ENCODE assay signal across 8 cellular contexts in the genomic region with DNA sequence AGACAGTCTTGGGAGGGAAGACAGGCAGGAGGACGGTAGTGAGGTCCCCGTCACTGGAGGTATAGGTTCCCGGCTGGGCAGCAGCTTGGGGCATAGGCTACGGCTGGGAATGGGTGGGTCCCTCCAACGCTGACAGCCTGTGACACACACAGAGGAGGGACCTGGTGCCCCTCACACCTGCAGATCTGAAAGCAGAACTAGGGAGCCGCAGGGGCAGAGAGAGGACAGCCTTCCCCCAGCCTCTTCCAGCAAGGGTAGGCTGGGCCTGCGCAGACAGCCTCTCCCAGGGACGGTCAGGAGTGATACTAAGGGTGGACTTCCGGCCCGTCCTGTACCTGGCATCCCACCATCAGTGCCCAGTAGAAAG. TPM values are rescaled to one million over a fixed set of nuclear protein-coding genes. Genes with fewer than 3 reads are reported as not detected.
DNase-seq lines count a peak whose midpoint lies in the region; ATAC-seq and TF ChIP-seq lines count a peak whose summit lies in the region.

No MANE protein-coding gene starts in this region.

- DNase-seq in GM13977 (ENCODE audit: low spot score) = peak; percentile 77
- DNase-seq in NOMO-1 treated with dmso at 0.1 percent for 144 hours (lab: John Stamatoyannopoulos, UW; ENCODE audit: unreplicated experiment) = peak; percentile 42
- no peak for DNase-seq in A172 (ENCODE audit: low spot score)
- DNase-seq in mucosa of gallbladder (ENCODE audit: low spot score) = no peak
- DNase-seq in HCEC 1CT = no peak
- DNase-seq in H4 (ENCODE audit: low spot score) = no peak

- peak overlapping the region; percentile 21 to 54 for H3K9ac ChIP-seq in mucosa of rectum (ENCODE audit: low read depth in 1 of 2, low read length in 2 of 2)

- in situ Hi-C loops in GM13977 (cut with MboI; ENCODE audit: low pct_unique_long_range_greater_than_20kb, low sequenced_read_pairs, unreplicated experiment) = loop anchor here (10.0 kb wide), 1 partner anchor 80 kb away; no protein-coding TSS in a partner anchor

- H3K4me3 ChIP-seq in mucosa of rectum (ENCODE audit: low read length in 2 of 2) = peak overlapping the region; percentile 44 to 66

- H3K36me3 ChIP-seq in mucosa of rectum (ENCODE audit: control insufficient read depth in 2 of 2, insufficient read depth in 2 of 2, low read length in 2 of 2) = no peaks in the 10 kb centered on the region

- peak overlapping the region; percentile 62 to 82 for H3K27ac ChIP-seq in mucosa of rectum (ENCODE audit: low read depth in 2 of 2, low read length in 2 of 2)

- peaks cover 32 to 36% of the 10 kb centered on the region in 2 donors for H3K4me1 ChIP-seq in mucosa of rectum (ENCODE audit: control insufficient read depth in 2 of 2, insufficient read depth in 2 of 2, low read length in 2 of 2)

- no peaks in the 10 kb centered on the region for H3K27me3 ChIP-seq in mucosa of rectum (ENCODE audit: control insufficient read depth in 2 of 2, insufficient read depth in 2 of 2, low read length in 2 of 2)

- TF ChIP-seq CTCF in GM13977 (IDR thresholded peaks at IDR 0.05; ENCODE audit: extremely low read depth, insufficient read depth, missing control alignments) = no peak

- ATAC-seq in GM21825 (IDR thresholded peaks at IDR 0.05; ENCODE audit: unreplicated experiment) = peak; percentile 37

- H3K9me3 ChIP-seq in mucosa of rectum (ENCODE audit: control insufficient read depth in 2 of 2, low read length in 2 of 2) = no peaks in the 10 kb centered on the region

RNA-seq across cellular contexts. Expression of gene P2RX1, which starts 2.0 kb away (rescaled TPM):
- total RNA-seq in A172 (2014; rRNA removed; shearing (Covaris generic)) = 0.67 and 1.2 TPM in 2 replicates
- total RNA-seq in mucosa of gallbladder = 2.8 TPM
- not detected in 2 replicates for total RNA-seq in H4 (2014; rRNA removed; shearing (Covaris generic))

RNA-seq across cellular contexts. Expression of gene CAMKK1, which starts 21.4 kb away (rescaled TPM):
- total RNA-seq in A172 (2014; rRNA removed; shearing (Covaris generic)) = 11.2 and 12.9 TPM in 2 replicates
- total RNA-seq in mucosa of gallbladder = 6.6 TPM
- total RNA-seq in H4 (2014; rRNA removed; shearing (Covaris generic)) = 2.7 and 3.5 TPM in 2 replicates

RNA-seq across cellular contexts. Expression of gene ATP2A3, which starts 49.9 kb away (rescaled TPM):
- 1.3 and 5.8 TPM in 2 replicates for total RNA-seq in A172 (2014; rRNA removed; shearing (Covaris generic))
- 96.5 TPM for total RNA-seq in mucosa of gallbladder
- 0.04 TPM in 1 of 2 replicates, not detected in the other for total RNA-seq in H4 (2014; rRNA removed; shearing (Covaris generic))

Comparison
In these comparisons a context has a peak if more than half of its experiments do, and no peak if none do; other contexts are left out.
1. DNase-seq: peak in GM13977 (single experiment) and NOMO-1 treated with dmso at 0.1 percent for 144 hours (single experiment); none in A172 (single experiment), mucosa of gallbladder (single experiment), HCEC 1CT (single experiment) and H4 (single experiment).
2. RNA of gene ATP2A3, which starts 49.9 kb away (total RNA-seq): 96.5 TPM in mucosa of gallbladder (single experiment); 1.3 to 5.8 TPM in A172 and 0.04 TPM in H4; every median in the first group is over 10 times any median in the second.